In the genomic region with DNA sequence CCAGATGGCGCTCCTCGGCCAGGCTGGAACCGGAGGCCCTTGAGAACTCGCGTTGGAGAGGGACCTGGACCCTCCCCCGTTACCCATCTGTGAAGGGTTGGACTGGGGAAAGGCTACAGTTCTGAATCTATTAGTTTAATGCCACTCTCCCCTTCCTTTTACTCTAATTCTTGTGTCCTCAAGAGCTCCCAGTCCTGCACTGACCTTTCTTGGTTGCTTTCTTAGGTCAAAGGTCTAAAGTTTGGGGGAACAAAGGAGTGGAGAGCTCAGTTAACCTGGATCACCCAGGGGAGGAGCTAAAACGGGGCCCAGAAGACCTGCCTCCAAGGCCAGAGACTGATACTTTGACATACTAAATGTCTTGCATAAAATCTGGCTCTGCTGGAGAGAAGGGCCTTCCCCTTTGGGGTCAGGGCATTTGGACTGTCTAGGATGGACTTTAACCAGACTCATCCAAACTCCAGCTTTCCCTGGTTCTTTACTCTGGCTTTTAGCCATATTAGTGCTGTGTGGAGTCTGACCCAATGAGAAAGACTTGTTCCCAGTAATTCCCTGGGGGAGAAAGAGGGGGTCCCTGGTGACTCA, we compare ENCODE assay signal across 8 cellular contexts.
DNase-seq lines count a peak whose midpoint lies in the region; ATAC-seq and TF ChIP-seq lines count a peak whose summit lies in the region.

No MANE protein-coding gene starts in this region.

- H3K27ac Mint-ChIP-seq in dendritic cell treated with granulocyte-macrophage colony-stimulating factor and Interleukin-4, amounts not matched to agents 40 ng/mL and 50 ng/mL, for 4 days, result peak overlapping the region; percentile 100
- H3K27ac Mint-ChIP-seq in nephron, result peak overlapping the region; percentile 99

- peaks cover 8% of the 10 kb centered on the region; the same call in 1 of the 2 replicates for H3F3A ChIP-seq in MM.1S (ENCODE audit: insufficient read depth, low read length)

- H3K9me3 Mint-ChIP-seq in dendritic cell treated with granulocyte-macrophage colony-stimulating factor and Interleukin-4, amounts not matched to agents 40 ng/mL and 50 ng/mL, for 4 days, result no peaks in the 10 kb centered on the region
- H3K9me3 Mint-ChIP-seq in nephron, result no peaks in the 10 kb centered on the region

- H3K27ac ChIP-seq in BLaER1 (no peak overlapping the region), MM.1S (ENCODE audit: low read length) (no peak overlapping the region)

- H3K36me3 ChIP-seq in BLaER1 (peaks cover 32% of the 10 kb centered on the region), MM.1S (replicated peaks; ENCODE audit: insufficient read depth, low read length) (no peaks in the 10 kb centered on the region)

- ATAC-seq in HG02981 (IDR thresholded peaks at IDR 0.05; ENCODE audit: unreplicated experiment) (no peak), HG02763 (IDR thresholded peaks at IDR 0.05; ENCODE audit: unreplicated experiment) (no peak)

- intact Hi-C loops in dendritic cell treated with granulocyte-macrophage colony-stimulating factor and Interleukin-4, amounts not matched to agents 40 ng/mL and 50 ng/mL, for 4 days (cut with micrococcal nuclease), result loop anchor here (1.0 to 5.0 kb wide), 4 partner anchors 10 to 71 kb away; no protein-coding TSS in a partner anchor

- H3K4me3 ChIP-seq in BLaER1 (peak overlapping the region; percentile 92), MM.1S (ENCODE audit: low read length) (no peak overlapping the region)

- DNase-seq in MM.1S (peak; percentile 13), cerebellar nuclear complex (lab: John Stamatoyannopoulos, UW) (no peak), NCI-H510A treated with DMSO at 0.1 percent for 48 hours (lab: John Stamatoyannopoulos, UW) (no peak)

- H3K9ac ChIP-seq in BLaER1 (peak overlapping the region; percentile 95), MM.1S (ENCODE audit: low read length) (no peak overlapping the region)

- H3K4me2 ChIP-seq in BLaER1 (peak overlapping the region; percentile 89), MM.1S (ENCODE audit: low read depth, low read length) (peak overlapping the region; percentile 27; the same call in 1 of the 2 replicates)

- H4K20me1 ChIP-seq in BLaER1 (peaks cover 25% of the 10 kb centered on the region; the same call in 1 of the 2 replicates), MM.1S (ENCODE audit: insufficient read depth, low read length) (no peaks in the 10 kb centered on the region)

- no peak overlapping the region for H2AFZ ChIP-seq in MM.1S (ENCODE audit: low read length)

- H3K36me3 Mint-ChIP-seq in dendritic cell treated with granulocyte-macrophage colony-stimulating factor and Interleukin-4, amounts not matched to agents 40 ng/mL and 50 ng/mL, for 4 days (ENCODE audit: low read depth), result peaks cover 43% of the 10 kb centered on the region
- peaks cover 33% of the 10 kb centered on the region for H3K36me3 Mint-ChIP-seq in nephron (ENCODE audit: low read depth)

- H3K27me3 ChIP-seq in BLaER1 (no peaks in the 10 kb centered on the region), MM.1S (replicated peaks; ENCODE audit: insufficient read depth, low read length) (no peaks in the 10 kb centered on the region)

- TF ChIP-seq CTCF in MM.1S (IDR thresholded peaks at IDR 0.05; ENCODE audit: low read length) (peak; percentile 95; the same call in 1 of the 2 replicates), nephron (IDR thresholded peaks at IDR 0.05; ENCODE audit: unreplicated experiment in 3 of 3) (peak in 2 of 3 experiments; percentile 96 to 98)

- no peaks in the 10 kb centered on the region for H3K9me3 ChIP-seq in BLaER1
- H3K9me3 ChIP-seq in MM.1S (replicated peaks; ENCODE audit: insufficient read depth, low read length), result no peaks in the 10 kb centered on the region

- peaks cover 11% of the 10 kb centered on the region for H3K27me3 Mint-ChIP-seq in dendritic cell treated with granulocyte-macrophage colony-stimulating factor and Interleukin-4, amounts not matched to agents 40 ng/mL and 50 ng/mL, for 4 days
- no peaks in the 10 kb centered on the region for H3K27me3 Mint-ChIP-seq in nephron (ENCODE audit: low read depth)

- H3K4me1 ChIP-seq in BLaER1, result peaks cover 44% of the 10 kb centered on the region
- H3K4me1 ChIP-seq in MM.1S (ENCODE audit: low read length), result peaks cover 19% of the 10 kb centered on the region

- peaks cover 59% of the 10 kb centered on the region for H3K4me1 Mint-ChIP-seq in dendritic cell treated with granulocyte-macrophage colony-stimulating factor and Interleukin-4, amounts not matched to agents 40 ng/mL and 50 ng/mL, for 4 days (ENCODE audit: low read depth)
- peaks cover 41% of the 10 kb centered on the region for H3K4me1 Mint-ChIP-seq in nephron

- H3K4me3 Mint-ChIP-seq in dendritic cell treated with granulocyte-macrophage colony-stimulating factor and Interleukin-4, amounts not matched to agents 40 ng/mL and 50 ng/mL, for 4 days, result peak overlapping the region; percentile 99
- peak overlapping the region; percentile 96 to 99 (median 98) for H3K4me3 Mint-ChIP-seq in nephron

- peaks cover 15% of the 10 kb centered on the region for H3K79me2 ChIP-seq in MM.1S (ENCODE audit: low read length)

- H3K9me2 ChIP-seq in MM.1S (replicated peaks; ENCODE audit: insufficient read depth, low read length), result no peaks in the 10 kb centered on the region
